9 cellular contexts compared by ENCODE assay signal in the genomic region with DNA sequence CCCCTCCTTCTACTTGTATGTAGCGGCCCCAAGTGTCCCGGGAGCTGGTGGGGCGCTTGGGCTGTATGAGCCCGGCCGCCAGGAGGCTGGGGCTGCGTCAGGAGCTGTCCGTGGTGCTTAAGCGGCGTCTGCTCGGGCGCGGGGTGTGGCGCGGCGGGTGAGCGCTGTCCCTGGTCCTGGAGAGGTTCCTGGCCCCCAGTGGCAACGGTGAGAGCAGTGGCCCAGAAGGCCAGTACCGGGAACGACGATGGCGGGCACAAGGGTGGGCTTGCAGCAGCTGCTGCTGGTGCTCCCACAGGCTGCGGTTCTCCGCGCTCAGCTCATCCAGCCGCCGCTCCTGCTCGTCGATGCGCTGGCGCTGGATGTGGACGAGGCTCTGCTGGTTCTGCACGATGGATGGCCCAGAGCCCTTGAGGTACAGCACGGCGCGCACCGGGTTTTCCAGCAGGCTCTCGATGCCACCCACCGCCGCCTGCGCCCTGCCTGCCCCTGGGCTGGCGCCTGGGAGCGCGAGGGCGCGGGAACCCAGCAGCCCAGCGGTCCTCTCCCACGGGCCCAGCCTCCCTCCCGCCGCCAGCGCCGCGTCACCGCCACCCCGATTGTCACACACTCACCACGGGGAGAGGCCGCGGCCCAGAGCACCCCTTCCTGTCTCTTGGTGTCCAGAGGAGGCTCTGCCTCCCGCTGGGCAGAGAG. TPM values are rescaled to one million over a fixed set of nuclear protein-coding genes. Genes with fewer than 3 reads are reported as not detected.
DNase-seq lines count a peak whose midpoint lies in the region; ATAC-seq and TF ChIP-seq lines count a peak whose summit lies in the region.
"Had no signal": no experiment of that assay in that cellular context is flagged by ENCODE, and none has a peak within 500 bp of the region (broad histone marks: within the 10 kb centered on the region; RNA-seq: fewer than 3 reads in every experiment).

No MANE protein-coding gene starts in this region.

- H3K27me3 ChIP-seq in ovary (no peaks in the 10 kb centered on the region), thyroid gland (no peaks in the 10 kb centered on the region)

- H3K4me3 ChIP-seq in ovary = no peak overlapping the region
- no peak overlapping the region for H3K4me3 ChIP-seq in thyroid gland (replicated peaks in 1 of 3)

- no peak for TF ChIP-seq EP300 in ovary (IDR thresholded peaks at IDR 0.05)

- ATAC-seq in HG03135 (IDR thresholded peaks at IDR 0.05; ENCODE audit: unreplicated experiment) = no peak

- intact Hi-C loops in ovary (cut with DNase I) = no loop called here
- intact Hi-C loops in thyroid gland (cut with DNase I) = no loop called here

- no peak for TF ChIP-seq POLR2A in ovary (IDR thresholded peaks at IDR 0.05)
- no peak for TF ChIP-seq POLR2A in thyroid gland (IDR thresholded peaks at IDR 0.05)

- H3K36me3 ChIP-seq in ovary = no peaks in the 10 kb centered on the region
- H3K36me3 ChIP-seq in thyroid gland = no peaks in the 10 kb centered on the region

- H3K4me1 ChIP-seq in ovary (ENCODE audit: insufficient read depth) (peaks cover 5% of the 10 kb centered on the region), thyroid gland (peaks cover 0 to 4% of the 10 kb centered on the region in 2 donors)

- DNase-seq in NCI-H748 (lab: John Stamatoyannopoulos, UW; ENCODE audit: unreplicated experiment) (peak; percentile 52), NCI-H748 treated with DMSO at 0.1 percent for 48 hours (lab: John Stamatoyannopoulos, UW) (no peak), SK-MEL-5 (ENCODE audit: low read depth, low spot score) (peak; percentile 48), germinal center (ENCODE audit: low spot score) (peak; percentile 71), ovary (peak; percentile 66 to 90 (median 88)), thyroid gland (peak; percentile 78 to 83)
- peak; percentile 49 for DNase-seq in activated gamma-delta T cell treated with anti-CD3 and anti-CD28 coated beads, Interleukin-2, amount 50 U/mL, for 16 hours (ENCODE audit: low read depth)

- WGBS in ovary, 3 donors = 4 to 7% (median 5%) methylated on average over 53 to 58 of the region's 58 CpGs
- WGBS in thyroid gland, 2 donors = 8% methylated on average over 6 to 32 of the region's 58 CpGs

- in situ Hi-C loops in SK-MEL-5 (cut with HindIII; ENCODE audit: low pct_unique_long_range_greater_than_20kb, low sequenced_read_pairs) = no loop called here

- no peak for TF ChIP-seq CTCF in ovary (IDR thresholded peaks at IDR 0.05)
- no peak for TF ChIP-seq CTCF in thyroid gland (IDR thresholded peaks at IDR 0.05)

- no peak overlapping the region for H3K27ac ChIP-seq in ovary
- no peak overlapping the region for H3K27ac ChIP-seq in thyroid gland
- H3K27ac ChIP-seq: epithelial cell of prostate had no signal

- H3K9me3 ChIP-seq in ovary (no peaks in the 10 kb centered on the region), thyroid gland (no peaks in the 10 kb centered on the region)

RNA-seq across cellular contexts. Expression of a gene that starts 41.9 kb away (rescaled TPM):
- 70.1 and 76.9 TPM in 2 replicates for total RNA-seq in SK-MEL-5 (2014; rRNA removed; shearing (Covaris generic))
- 52.0 and 60.1 TPM in 2 replicates for polyA plus RNA-seq in SK-MEL-5 (2015; cell fraction: cytosol; rRNA removed)
- 53.3 and 73.4 TPM in 2 replicates for polyA plus RNA-seq in SK-MEL-5 (2015; cell fraction: nucleus; rRNA removed)
- total RNA-seq in ovary = 100 to 1,000 TPM in 1 of 7 donors, 10 to 100 TPM in 6; 26.7 to 109 (median 57.5) TPM
- polyA plus RNA-seq in ovary = 10 to 100 TPM; 25.1 to 96.1 TPM
- total RNA-seq in thyroid gland = 10 to 100 TPM; 43.5 to 69.9 (median 47.0) TPM

RNA-seq across cellular contexts. Expression of a gene that starts 59.6 kb away (rescaled TPM):
- total RNA-seq in SK-MEL-5 (2014; rRNA removed; shearing (Covaris generic)) = 20.7 and 23.4 TPM in 2 replicates
- 24.6 and 34.9 TPM in 2 replicates for polyA plus RNA-seq in SK-MEL-5 (2015; cell fraction: cytosol; rRNA removed)
- polyA plus RNA-seq in SK-MEL-5 (2015; cell fraction: nucleus; rRNA removed) = 69.5 and 78.8 TPM in 2 replicates
- total RNA-seq in ovary = 10 to 100 TPM; 25.4 to 57.3 (median 41.1) TPM
- 10 to 100 TPM; 33.6 to 66.0 TPM for polyA plus RNA-seq in ovary
- 10 to 100 TPM; 40.6 to 87.9 (median 64.7) TPM for total RNA-seq in thyroid gland
